Comparison of ENCODE assay signal across 8 cellular contexts in genomic region chr5:151164687-151165392, GRCh38. TPM values are rescaled to one million over a fixed set of nuclear protein-coding genes. Genes with fewer than 3 reads are reported as not detected.
DNase-seq lines count a peak whose midpoint lies in the region; ATAC-seq and TF ChIP-seq lines count a peak whose summit lies in the region.

No MANE protein-coding gene starts in this region.

- H3K9me3 Mint-ChIP-seq in activated B cell treated with CpG ODN at 0.5 μM for 24 hours, result no peaks in the 10 kb centered on the region

- POLR2A ChIA-PET in A673 (lab: Charles Lee; ENCODE audit: low non-redundant PET) (no interaction called here), activated B cell treated with CpG ODN at 0.5 μM for 24 hours (lab: Charles Lee) (interaction anchor here (0.9 to 4.4 kb wide), 13 partner anchors 23 to 151 kb away, joined by 3 to 47 read pairs (median 5); partner anchors contain the start of gene CCDC69)

- H3K27ac ChIP-seq in A673 (ENCODE audit: low read depth, low read length, poor library complexity, severe bottlenecking) (no peak overlapping the region), caudate nucleus (ENCODE audit: low read depth, low read length) (no peak overlapping the region)

- BruUV-seq in A673 (replicated peaks; lab: Mats Ljungman, UMichigan), result no TSS peak

- peaks cover 39% of the 10 kb centered on the region for H3K4me1 Mint-ChIP-seq in activated B cell treated with CpG ODN at 0.5 μM for 24 hours

- intact Hi-C loops in A673 (cut with micrococcal nuclease; ENCODE audit: unreplicated experiment) (loop anchor here (1.0 to 10.0 kb wide), 5 partner anchors 39 to 710 kb away; no protein-coding TSS in a partner anchor), activated B cell treated with CpG ODN at 0.5 μM for 24 hours (cut with micrococcal nuclease) (loop anchor here (1.0 to 2.0 kb wide), 8 partner anchors 8 to 364 kb away; partner anchors contain the start of gene ANXA6)

- H3K27me3 Mint-ChIP-seq in activated B cell treated with CpG ODN at 0.5 μM for 24 hours, result no peaks in the 10 kb centered on the region

- H3K36me3 ChIP-seq in A673 (ENCODE audit: insufficient read depth, low read length, poor library complexity, severe bottlenecking), result no peaks in the 10 kb centered on the region

- CTCF ChIA-PET in A673 (lab: Charles Lee), result interaction anchor here (0.6 to 2.3 kb wide), 11 partner anchors 38 to 713 kb away, joined by 3 to 20 read pairs (median 5); no protein-coding TSS in a partner anchor
- CTCF ChIA-PET in activated B cell treated with CpG ODN at 0.5 μM for 24 hours (lab: Charles Lee), result interaction anchor here (0.7 to 12.3 kb wide), 48 partner anchors 8 to 814 kb away, joined by 3 to 309 read pairs (median 5); partner anchors contain the start of genes CCDC69, IRGM and RBM22

- no peaks in the 10 kb centered on the region for H3K9me3 ChIP-seq in A673 (ENCODE audit: low read depth, low read length, poor library complexity, severe bottlenecking)

- H3K27ac Mint-ChIP-seq in activated B cell treated with CpG ODN at 0.5 μM for 24 hours, result peak overlapping the region; percentile 65

- TF ChIP-seq CTCF in A673 (conservative IDR thresholded peaks at IDR 0.05; ENCODE audit: low read depth, low read length) (peak; percentile 91), activated B cell treated with CpG ODN at 0.5 μM for 24 hours (IDR thresholded peaks at IDR 0.05) (peak; percentile 72)

- H3K4me1 ChIP-seq in A673 (ENCODE audit: insufficient read depth, low read length, poor library complexity, severe bottlenecking), result no peaks in the 10 kb centered on the region

- no peaks in the 10 kb centered on the region for H3K36me3 Mint-ChIP-seq in activated B cell treated with CpG ODN at 0.5 μM for 24 hours (ENCODE audit: low read depth)

- no peak overlapping the region for H3K4me3 Mint-ChIP-seq in activated B cell treated with CpG ODN at 0.5 μM for 24 hours

- DNase-seq in A673 (ENCODE audit: low spot score) (peak; percentile 80), NCI-H2171 (lab: John Stamatoyannopoulos, UW) (peak; percentile 27), activated B cell treated with CpG ODN at 0.5 μM for 24 hours (peak; percentile 59), caudate nucleus (lab: John Stamatoyannopoulos, UW) (peak in 51 of 61 donors; percentile 7 to 86 (median 49)), kidney tubule cell (ENCODE audit: low spot score) (peak; percentile 77)
- peak; percentile 76 for DNase-seq in stimulated activated CD4-positive, alpha-beta T cell treated with anti-CD3 and anti-CD28 coated beads, Interleukin-4, amount 100 ng/mL, for 1 hour

- H3K27me3 ChIP-seq in A673 (replicated peaks; ENCODE audit: insufficient read depth, low read depth, low read length, poor library complexity), result no peaks in the 10 kb centered on the region

- ATAC-seq in GM18508 (IDR thresholded peaks at IDR 0.05; ENCODE audit: insufficient read depth, unreplicated experiment) (peak; percentile 76), HG02981 (IDR thresholded peaks at IDR 0.05; ENCODE audit: unreplicated experiment) (peak; percentile 90), activated B cell treated with CpG ODN at 0.5 μM for 24 hours (ENCODE audit: low read depth) (peak; percentile 97)

- H3K4me3 ChIP-seq in A673 (ENCODE audit: low read depth, low read length, poor library complexity, severe bottlenecking), result no peak overlapping the region

RNA-seq across cellular contexts. Expression of gene ANXA6, which starts 7.3 kb away (rescaled TPM):
- total RNA-seq in A673 (2021) (95.9 and 130 TPM in 2 replicates), activated B cell treated with CpG ODN at 0.5 μM for 24 hours (367 and 379 TPM in 2 replicates)

RNA-seq across cellular contexts. Expression of gene CCDC69, which starts 59.1 kb away (rescaled TPM):
- 0.52 TPM in 1 of 2 replicates, not detected in the other for total RNA-seq in A673 (2021)
- total RNA-seq in activated B cell treated with CpG ODN at 0.5 μM for 24 hours, result 98.9 and 109 TPM in 2 replicates

Comparison
In these comparisons a context has a peak if more than half of its experiments do, and no peak if none do; other contexts are left out.
1. DNase-seq: peak in every context shown above with its lines; median percentile 80 in A673; 77 in kidney tubule cell; 76 in stimulated activated CD4-positive, alpha-beta T cell treated with anti-CD3 and anti-CD28 coated beads, Interleukin-4, amount 100 ng/mL, for 1 hour; 59 in activated B cell treated with CpG ODN at 0.5 μM for 24 hours; 49 in caudate nucleus; 27 in NCI-H2171.
2. RNA of gene CCDC69, which starts 59.1 kb away (total RNA-seq): 98.9 to 109 TPM in activated B cell treated with CpG ODN at 0.5 μM for 24 hours; 0.52 TPM in A673; every median in the first group is over 10 times any median in the second.
3. Peak in every context shown above with its lines, with median percentiles within 50 percentile points of each other: ATAC-seq.